9 cellular contexts compared by ENCODE assay signal in genomic region chr20:47124235-47124717, GRCh38.
A peak's percentile ranks its signal among the peaks of the same experiment; 100 is the strongest.
DNase-seq lines count a peak whose midpoint lies in the region; ATAC-seq and TF ChIP-seq lines count a peak whose summit lies in the region.
"Had no signal": no experiment of that assay in that cellular context is flagged by ENCODE, and none has a peak within 500 bp of the region (broad histone marks: within the 10 kb centered on the region; RNA-seq: fewer than 3 reads in every experiment).

No MANE protein-coding gene starts in this region.

- TF ChIP-seq CTCF in HFFc6 (IDR thresholded peaks at IDR 0.05) (no peak), adrenal gland (IDR thresholded peaks at IDR 0.05) (no peak), left ventricle myocardium inferior (IDR thresholded peaks at IDR 0.05; ENCODE audit: borderline replicate concordance) (no peak), sigmoid colon (IDR thresholded peaks at IDR 0.05) (no peak)

- intact Hi-C loops in adrenal gland (cut with DNase I) = no loop called here
- intact Hi-C loops in left ventricle myocardium inferior (cut with micrococcal nuclease) = no loop called here
- intact Hi-C loops in sigmoid colon (cut with DNase I) = no loop called here

- H3K9me3 ChIP-seq in adrenal gland (replicated peaks in 1 of 3) (no peaks in the 10 kb centered on the region), left ventricle myocardium inferior (replicated peaks) (no peaks in the 10 kb centered on the region), sigmoid colon (no peaks in the 10 kb centered on the region)

- H3K4me1 Mint-ChIP-seq in HFFc6 (ENCODE audit: low read depth) = peaks cover 47% of the 10 kb centered on the region

- peak overlapping the region; percentile 72 for H3K27ac Mint-ChIP-seq in HFFc6

- TF ChIP-seq POLR2A in adrenal gland (IDR thresholded peaks at IDR 0.05) (no peak), sigmoid colon (IDR thresholded peaks at IDR 0.05) (no peak)

- DNase-seq in HFFc6 = no peak
- DNase-seq in adrenal gland = peak in 3 of 7 donors; percentile 35 to 54 (median 42)
- no peak for DNase-seq in left ventricle myocardium inferior
- no peak for DNase-seq in sigmoid colon
- no peak for DNase-seq in NCI-H2227 treated with DMSO at 0.1 percent for 48 hours (lab: John Stamatoyannopoulos, UW)
- DNase-seq in NCI-H82 (lab: John Stamatoyannopoulos, UW) = no peak
- no peak for DNase-seq in DMS79 (lab: John Stamatoyannopoulos, UW)
- DNase-seq: NCI-H510A had no signal

- H3K9me3 Mint-ChIP-seq in HFFc6 = no peaks in the 10 kb centered on the region

- peak overlapping the region in 4 of 5 donors; percentile 47 to 90 (median 53) for H3K27ac ChIP-seq in adrenal gland
- peak overlapping the region; percentile 79 for H3K27ac ChIP-seq in left ventricle myocardium inferior (replicated peaks)
- H3K27ac ChIP-seq in sigmoid colon = peak overlapping the region; percentile 63 to 80 (median 72)

- H3K4me3 ChIP-seq in adrenal gland (no peak overlapping the region), left ventricle myocardium inferior (no peak overlapping the region), sigmoid colon (no peak overlapping the region)

- H3K27me3 ChIP-seq in adrenal gland (no peaks in the 10 kb centered on the region), left ventricle myocardium inferior (ENCODE audit: low read depth) (no peaks in the 10 kb centered on the region), sigmoid colon (no peaks in the 10 kb centered on the region)

- no peaks in the 10 kb centered on the region for H3K4me1 ChIP-seq in adrenal gland (replicated peaks in 1 of 2)
- peaks cover 30% of the 10 kb centered on the region for H3K4me1 ChIP-seq in left ventricle myocardium inferior
- H3K4me1 ChIP-seq in sigmoid colon = peaks cover 0 to 19% (median 11%) of the 10 kb centered on the region in 4 donors

- ATAC-seq in HG03520 (IDR thresholded peaks at IDR 0.05; ENCODE audit: unreplicated experiment) = no peak

- TF ChIP-seq EP300 in sigmoid colon (IDR thresholded peaks at IDR 0.05) = no peak

- no peaks in the 10 kb centered on the region for H3K36me3 ChIP-seq in adrenal gland (replicated peaks in 1 of 2)
- no peaks in the 10 kb centered on the region for H3K36me3 ChIP-seq in left ventricle myocardium inferior
- H3K36me3 ChIP-seq in sigmoid colon = no peaks in the 10 kb centered on the region

- H3K36me3 Mint-ChIP-seq in HFFc6 (ENCODE audit: low read depth) = no peaks in the 10 kb centered on the region

- peaks cover 3% of the 10 kb centered on the region for H3K27me3 Mint-ChIP-seq in HFFc6 (ENCODE audit: insufficient read depth)

- WGBS in adrenal gland, 4 donors = 46 to 52% (median 48%) methylated on average over 3 of the region's 3 CpGs
- 51 to 57% methylated on average over 3 of the region's 3 CpGs for WGBS in sigmoid colon, 2 donors

- no peak overlapping the region for H3K4me3 Mint-ChIP-seq in HFFc6
